Comparison of ENCODE assay signal across 8 cellular contexts in the genomic region with DNA sequence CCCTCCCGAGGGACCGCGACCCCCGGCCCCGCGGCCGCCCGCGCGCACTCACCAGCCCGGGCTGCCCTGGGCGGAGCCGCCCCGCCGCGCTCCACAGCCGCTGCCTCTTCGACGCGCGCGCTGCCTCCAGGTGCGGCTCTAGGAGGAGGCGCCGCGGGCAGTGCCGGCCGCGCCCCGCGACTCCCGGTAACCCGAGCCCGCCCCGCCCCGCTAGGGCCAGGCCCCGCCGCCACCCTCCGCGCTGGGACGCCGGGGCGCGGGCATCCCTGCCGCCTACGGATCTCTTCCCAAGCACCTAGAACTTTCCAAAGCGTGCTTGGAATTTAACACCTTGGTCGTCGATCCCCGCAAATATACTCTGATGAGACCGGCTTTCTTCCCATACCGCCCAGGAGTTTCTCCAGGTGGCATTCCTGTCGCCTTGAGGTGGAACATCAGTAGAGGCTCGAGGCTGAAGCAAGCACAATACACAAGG. TPM values are rescaled to one million over a fixed set of nuclear protein-coding genes. Genes with fewer than 3 reads are reported as not detected.
DNase-seq lines count a peak whose midpoint lies in the region; ATAC-seq and TF ChIP-seq lines count a peak whose summit lies in the region.
"Had no signal": no experiment of that assay in that cellular context is flagged by ENCODE, and none has a peak within 500 bp of the region (broad histone marks: within the 10 kb centered on the region; RNA-seq: fewer than 3 reads in every experiment).

A gene with protein sequence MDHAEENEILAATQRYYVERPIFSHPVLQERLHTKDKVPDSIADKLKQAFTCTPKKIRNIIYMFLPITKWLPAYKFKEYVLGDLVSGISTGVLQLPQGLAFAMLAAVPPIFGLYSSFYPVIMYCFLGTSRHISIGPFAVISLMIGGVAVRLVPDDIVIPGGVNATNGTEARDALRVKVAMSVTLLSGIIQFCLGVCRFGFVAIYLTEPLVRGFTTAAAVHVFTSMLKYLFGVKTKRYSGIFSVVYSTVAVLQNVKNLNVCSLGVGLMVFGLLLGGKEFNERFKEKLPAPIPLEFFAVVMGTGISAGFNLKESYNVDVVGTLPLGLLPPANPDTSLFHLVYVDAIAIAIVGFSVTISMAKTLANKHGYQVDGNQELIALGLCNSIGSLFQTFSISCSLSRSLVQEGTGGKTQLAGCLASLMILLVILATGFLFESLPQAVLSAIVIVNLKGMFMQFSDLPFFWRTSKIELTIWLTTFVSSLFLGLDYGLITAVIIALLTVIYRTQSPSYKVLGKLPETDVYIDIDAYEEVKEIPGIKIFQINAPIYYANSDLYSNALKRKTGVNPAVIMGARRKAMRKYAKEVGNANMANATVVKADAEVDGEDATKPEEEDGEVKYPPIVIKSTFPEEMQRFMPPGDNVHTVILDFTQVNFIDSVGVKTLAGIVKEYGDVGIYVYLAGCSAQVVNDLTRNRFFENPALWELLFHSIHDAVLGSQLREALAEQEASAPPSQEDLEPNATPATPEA (minus strand): TSS at position 162 of the 475 bp plus-strand sequence. CDS start 24,693 bp downstream, outside the sequence.

- no peak for TF ChIP-seq CTCF in GM10248 (IDR thresholded peaks at IDR 0.05; ENCODE audit: control extremely low read depth, extremely low read depth, low read depth, missing control alignments)

- POLR2A ChIA-PET in GM10248 (lab: Yijun Ruan, JAX): no interaction called here
- POLR2A ChIA-PET in activated CD8-positive, alpha-beta T cell treated with anti-CD3 and anti-CD28 coated beads, Interleukin-2, amount 10 ng/mL, durations not matched to agents 7 days and 5 days (lab: Charles Lee): no interaction called here

- peak within 1 kb of the TSS; percentile 66 for H3K4me3 Mint-ChIP-seq in activated CD8-positive, alpha-beta T cell treated with anti-CD3 and anti-CD28 coated beads, Interleukin-2, amount 10 ng/mL, durations not matched to agents 7 days and 5 days

- ATAC-seq in activated CD8-positive, alpha-beta T cell treated with anti-CD3 and anti-CD28 coated beads, Interleukin-2, amount 10 ng/mL, durations not matched to agents 7 days and 5 days: peak; percentile 93
- ATAC-seq in right cardiac atrium: peak; percentile 45 to 75
- no peak for ATAC-seq in GM18520 (IDR thresholded peaks at IDR 0.05; ENCODE audit: unreplicated experiment)

- H3K9me3 Mint-ChIP-seq in activated CD8-positive, alpha-beta T cell treated with anti-CD3 and anti-CD28 coated beads, Interleukin-2, amount 10 ng/mL, durations not matched to agents 7 days and 5 days (ENCODE audit: insufficient read depth): no peaks in the 10 kb centered on the region

- H3K4me3 ChIP-seq in right cardiac atrium (ENCODE audit: low read length) (peak within 1 kb of the TSS; percentile 33), skeletal muscle tissue (ENCODE audit: low read length in 3 of 3) (peak within 1 kb of the TSS; percentile 17 to 56 (median 51))

- H3K27me3 Mint-ChIP-seq in activated CD8-positive, alpha-beta T cell treated with anti-CD3 and anti-CD28 coated beads, Interleukin-2, amount 10 ng/mL, durations not matched to agents 7 days and 5 days (ENCODE audit: low read depth): peaks cover 64% of the 10 kb centered on the region

- no peaks in the 10 kb centered on the region for H3K4me1 ChIP-seq in right cardiac atrium (ENCODE audit: control insufficient read depth, insufficient read depth, low read length)
- peaks cover 0 to 8% (median 6%) of the 10 kb centered on the region in 3 donors for H3K4me1 ChIP-seq in skeletal muscle tissue (ENCODE audit: control insufficient read depth in 3 of 3, insufficient read depth in 3 of 3, low read length in 3 of 3)

- H3K27ac Mint-ChIP-seq in activated CD8-positive, alpha-beta T cell treated with anti-CD3 and anti-CD28 coated beads, Interleukin-2, amount 10 ng/mL, durations not matched to agents 7 days and 5 days: no peak within 1 kb of the TSS

- no peak within 1 kb of the TSS for H3K27ac ChIP-seq in right cardiac atrium (ENCODE audit: low read length)
- no peak within 1 kb of the TSS for H3K27ac ChIP-seq in skeletal muscle tissue (ENCODE audit: low read depth, low read length)

- peaks cover 12% of the 10 kb centered on the region for H3K4me1 Mint-ChIP-seq in activated CD8-positive, alpha-beta T cell treated with anti-CD3 and anti-CD28 coated beads, Interleukin-2, amount 10 ng/mL, durations not matched to agents 7 days and 5 days (ENCODE audit: low read depth)

- CTCF ChIA-PET in GM10248 (lab: Yijun Ruan, JAX): interaction anchor here (1.2 to 1.4 kb wide), 3 partner anchors 11 to 1473 kb away, joined by 3 to 8 read pairs (median 4); no protein-coding TSS in a partner anchor
- CTCF ChIA-PET in activated CD8-positive, alpha-beta T cell treated with anti-CD3 and anti-CD28 coated beads, Interleukin-2, amount 10 ng/mL, durations not matched to agents 7 days and 5 days (lab: Charles Lee): interaction anchor here (1.3 kb wide), 1 partner anchor 37 kb away, joined by 3 read pairs; no protein-coding TSS in a partner anchor

- H3K9ac ChIP-seq in skeletal muscle tissue (ENCODE audit: low read depth in 1 of 3, low read length in 3 of 3): peak within 1 kb of the TSS in 2 of 3 donors; percentile 33 to 40

- no peaks in the 10 kb centered on the region for H3K36me3 ChIP-seq in skeletal muscle tissue (ENCODE audit: control insufficient read depth in 3 of 3, insufficient read depth in 3 of 3, low read length in 3 of 3)

- H3K27me3 ChIP-seq in right cardiac atrium (ENCODE audit: control insufficient read depth, insufficient read depth) (no peaks in the 10 kb centered on the region), skeletal muscle tissue (ENCODE audit: control insufficient read depth in 3 of 3, insufficient read depth in 3 of 3, low read length in 3 of 3) (peaks cover 32 to 34% (median 32%) of the 10 kb centered on the region in 3 donors)

- intact Hi-C loops in right cardiac atrium (cut with DNase I): no loop called here

- H3K9me3 ChIP-seq in right cardiac atrium (ENCODE audit: control insufficient read depth, low read length): no peaks in the 10 kb centered on the region
- no peaks in the 10 kb centered on the region for H3K9me3 ChIP-seq in skeletal muscle tissue (ENCODE audit: control insufficient read depth in 3 of 3, low read length in 3 of 3)

- peak; percentile 29 for DNase-seq in GM10248 (ENCODE audit: extremely low spot score)
- peak; percentile 37 for DNase-seq in HT-29 (ENCODE audit: low spot score)
- no peak for DNase-seq in activated CD8-positive, alpha-beta T cell treated with anti-CD3 and anti-CD28 coated beads, Interleukin-2, amount 10 ng/mL, durations not matched to agents 7 days and 5 days
- DNase-seq in right cardiac atrium: peak in 1 of 3 donors; percentile 32
- no peak for DNase-seq in ureter (ENCODE audit: low spot score)

- H3K36me3 Mint-ChIP-seq in activated CD8-positive, alpha-beta T cell treated with anti-CD3 and anti-CD28 coated beads, Interleukin-2, amount 10 ng/mL, durations not matched to agents 7 days and 5 days (ENCODE audit: low read depth): no peaks in the 10 kb centered on the region

- WGBS in right cardiac atrium: 3% methylated on average over 54 of the region's 54 CpGs

RNA-seq across cellular contexts. Expression of the gene that starts here (rescaled TPM):
- not detected in 2 replicates for total RNA-seq in HT-29 (2014; rRNA removed; shearing (Covaris generic))
- total RNA-seq in activated CD8-positive, alpha-beta T cell treated with anti-CD3 and anti-CD28 coated beads, Interleukin-2, amount 10 ng/mL, durations not matched to agents 7 days and 5 days: not detected
- total RNA-seq in right cardiac atrium (not detected), skeletal muscle tissue (not detected), ureter (6.2 TPM)
- 0.07 TPM for polyA plus RNA-seq in right cardiac atrium
- total RNA-seq: SK-MEL-5 had no signal

Comparison
In these comparisons a context has a peak if more than half of its experiments do, and no peak if none do; other contexts are left out.
1. Peak in DNase-seq in HT-29; RNA of the gene not detected or under 1 TPM.
2. Peak in ATAC-seq in activated CD8-positive, alpha-beta T cell treated with anti-CD3 and anti-CD28 coated beads, Interleukin-2, amount 10 ng/mL, durations not matched to agents 7 days and 5 days; RNA of the gene not detected or under 1 TPM.
3. Peak in ATAC-seq and H3K4me3 ChIP-seq in right cardiac atrium; RNA of the gene not detected or under 1 TPM.